11 cellular contexts compared by ENCODE assay signal in the genomic region with DNA sequence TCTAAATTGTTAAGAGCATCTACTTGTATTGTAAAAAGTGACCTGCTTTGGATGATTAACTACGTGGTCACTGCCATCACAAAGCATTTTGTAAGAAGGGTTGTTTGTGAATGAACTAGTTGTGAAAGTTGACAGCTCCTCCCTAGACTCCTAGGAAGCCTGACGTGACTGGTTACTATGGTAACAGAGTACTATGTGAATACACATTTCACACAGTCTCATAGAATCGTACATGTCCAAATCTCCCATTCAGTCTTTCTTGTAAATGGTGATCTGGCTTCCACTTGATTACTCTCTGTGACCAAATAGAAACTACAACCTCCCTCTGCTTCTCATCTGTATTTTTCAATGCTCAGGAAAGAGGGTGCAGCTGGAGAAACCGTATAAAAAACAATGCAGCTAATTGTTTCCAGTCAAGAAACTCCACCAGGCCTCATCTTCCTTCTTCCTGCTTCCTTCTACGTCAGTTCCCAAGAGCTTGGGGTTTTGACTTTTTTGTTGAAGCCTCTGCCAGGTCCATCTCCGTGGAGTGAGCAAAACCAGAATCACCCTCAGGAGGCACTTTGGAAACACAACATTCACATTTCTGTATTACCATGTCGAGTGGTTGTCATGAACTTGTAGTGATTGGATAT.
A peak's percentile ranks its signal among the peaks of the same experiment; 100 is the strongest.
DNase-seq lines count a peak whose midpoint lies in the region; ATAC-seq and TF ChIP-seq lines count a peak whose summit lies in the region.
"Had no signal": no experiment of that assay in that cellular context is flagged by ENCODE, and none has a peak within 500 bp of the region (broad histone marks: within the 10 kb centered on the region; RNA-seq: fewer than 3 reads in every experiment).

No MANE protein-coding gene starts in this region.

- no peak overlapping the region for H3K4me3 ChIP-seq in tibial nerve
- H3K4me3 ChIP-seq: dorsolateral prefrontal cortex had no signal

- no peak for TF ChIP-seq POLR2A in tibial nerve (IDR thresholded peaks at IDR 0.05)

- no peaks in the 10 kb centered on the region for H3K9me3 ChIP-seq in tibial nerve

- WGBS in tibial nerve, 2 donors, result 30 to 36% methylated on average over 7 of the region's 7 CpGs

- no peaks in the 10 kb centered on the region for H3K27me3 ChIP-seq in tibial nerve
- H3K27me3 ChIP-seq: dorsolateral prefrontal cortex had no signal

- H3K4me1 ChIP-seq in tibial nerve, result peaks cover 0 to 4% (median 0%) of the 10 kb centered on the region in 4 donors

- no peak for TF ChIP-seq CTCF in tibial nerve (IDR thresholded peaks at IDR 0.05)

- H3K27ac ChIP-seq in tibial nerve, result peak overlapping the region in 1 of 4 donors; percentile 20
- H3K27ac ChIP-seq: dorsolateral prefrontal cortex had no signal

- peak; percentile 32 for DNase-seq in GM04504 (ENCODE audit: low read depth)
- DNase-seq in NCI-H774 (lab: John Stamatoyannopoulos, UW), result peak; percentile 0
- peak; percentile 78 for DNase-seq in fibroblast of gingiva (ENCODE audit: low read depth)
- DNase-seq in non-pigmented ciliary epithelial cell (ENCODE audit: low read depth), result peak; percentile 53
- no peak for DNase-seq in mesenteric fat pad (ENCODE audit: low spot score)
- no peak for DNase-seq in tibial nerve (ENCODE audit: low spot score in 2 of 2)
- DNase-seq: dorsolateral prefrontal cortex, immature natural killer cell, NCI-H1694 had no signal

- no peaks in the 10 kb centered on the region for H3K36me3 ChIP-seq in tibial nerve

- ATAC-seq in HG03521 (IDR thresholded peaks at IDR 0.05; ENCODE audit: unreplicated experiment) (no peak), HG02885 (IDR thresholded peaks at IDR 0.05; ENCODE audit: poor library complexity, unreplicated experiment) (no peak)

- no peak for TF ChIP-seq EP300 in tibial nerve (IDR thresholded peaks at IDR 0.05)

Comparison
In these comparisons a context has a peak if more than half of its experiments do, and no peak if none do; other contexts are left out.
1. DNase-seq: peak in GM04504 (single experiment), NCI-H774 (single experiment), fibroblast of gingiva (single experiment) and non-pigmented ciliary epithelial cell (single experiment); none in mesenteric fat pad (single experiment) and tibial nerve (0 of 2).